In the genomic region with DNA sequence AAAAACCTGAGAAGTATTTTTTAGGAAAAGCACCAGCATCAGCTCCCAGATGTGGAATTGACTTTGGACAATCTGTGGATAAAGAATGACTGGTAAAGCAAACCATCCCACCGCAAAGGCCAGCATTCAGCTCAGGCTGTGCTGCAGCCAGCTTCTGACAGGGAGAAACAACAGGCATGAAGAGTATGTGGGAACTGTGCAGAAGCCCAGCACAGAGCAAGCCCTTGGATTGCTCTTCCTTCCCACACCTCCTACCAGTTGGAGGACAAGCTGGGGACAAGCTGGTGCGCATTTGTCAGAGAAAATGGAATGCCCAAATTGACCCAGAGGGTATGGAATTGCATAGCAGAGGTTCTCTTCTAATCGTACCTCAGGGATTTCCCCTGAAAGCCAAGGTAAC, we compare ENCODE assay signal across 22 cellular contexts.
"Had no signal": no experiment of that assay in that cellular context is flagged by ENCODE, and none has a peak within 500 bp of the region (broad histone marks: within the 10 kb centered on the region; RNA-seq: fewer than 3 reads in every experiment).

No MANE protein-coding gene starts in this region.

- H3K36me3 ChIP-seq: cardiac muscle cell, gastrocnemius medialis, heart right ventricle, lower lobe of right lung, tibial artery, upper lobe of left lung had no signal

- H3K4me1 Mint-ChIP-seq: memory B cell; stimulated activated memory B cell treated with anti-CD40 and anti-IgM and Interleukin-4, amounts not matched to agents 10 μg/mL and 1 μg/mL and 100 μg/mL, for 72 hours had no signal

- H3K4me2 ChIP-seq: smooth muscle cell had no signal

- H3K4me3 Mint-ChIP-seq: memory B cell; naive thymus-derived CD4-positive, alpha-beta T cell; nephron progenitor cell; stimulated activated memory B cell treated with anti-CD40 and anti-IgM and Interleukin-4, amounts not matched to agents 10 μg/mL and 1 μg/mL and 100 μg/mL, for 72 hours; stimulated activated naive CD8-positive, alpha-beta T cell treated with anti-CD3 and anti-CD28 coated beads, Interleukin-15, Interleukin-2, amounts not matched to agents 100 ng/mL and 50 ng/mL, for 24 hours had no signal

- H3K36me3 Mint-ChIP-seq: memory B cell; naive thymus-derived CD4-positive, alpha-beta T cell; stimulated activated memory B cell treated with anti-CD40 and anti-IgM and Interleukin-4, amounts not matched to agents 10 μg/mL and 1 μg/mL and 100 μg/mL, for 72 hours had no signal

- H3K9me3 Mint-ChIP-seq: memory B cell; nephron progenitor cell; stimulated activated memory B cell treated with anti-CD40 and anti-IgM and Interleukin-4, amounts not matched to agents 10 μg/mL and 1 μg/mL and 100 μg/mL, for 72 hours; stimulated activated naive CD8-positive, alpha-beta T cell treated with anti-CD3 and anti-CD28 coated beads, Interleukin-15, Interleukin-2, amounts not matched to agents 100 ng/mL and 50 ng/mL, for 24 hours had no signal

- ATAC-seq: esophagus mucosa; gastrocnemius medialis; left lobe of liver; lower lobe of right lung; naive thymus-derived CD4-positive, alpha-beta T cell; stimulated activated memory B cell treated with anti-CD40 and anti-IgM and Interleukin-4, amounts not matched to agents 10 μg/mL and 1 μg/mL and 100 μg/mL, for 72 hours had no signal

- H3K27me3 Mint-ChIP-seq: stimulated activated naive CD8-positive, alpha-beta T cell treated with anti-CD3 and anti-CD28 coated beads, Interleukin-15, Interleukin-2, amounts not matched to agents 100 ng/mL and 50 ng/mL, for 24 hours had no signal

- H3K4me1 ChIP-seq: gastrocnemius medialis, lower lobe of right lung, psoas muscle had no signal

- H3K9me3 ChIP-seq: gastrocnemius medialis, heart right ventricle, lower lobe of right lung, psoas muscle, tibial artery, upper lobe of left lung had no signal

- DNase-seq: cerebellar nuclear complex; effector CD4-positive, alpha-beta T cell; gastrocnemius medialis; heart right ventricle; hypothalamus; lower lobe of right lung; midbrain; naive thymus-derived CD4-positive, alpha-beta T cell; nephron progenitor cell; psoas muscle; retina; stimulated activated CD4-positive, alpha-beta T cell treated with anti-CD3 and anti-CD28 coated beads, Interleukin-4, amount 100 ng/mL, for 1 hour; stimulated activated CD8-positive, alpha-beta memory T cell treated with anti-CD3 and anti-CD28 coated beads, Interleukin-4, amount 100 ng/mL, for 48 hours; tibial artery; upper lobe of left lung had no signal

- H3K27ac ChIP-seq: cardiac muscle cell, gastrocnemius medialis, heart right ventricle, lower lobe of right lung, psoas muscle, tibial artery, upper lobe of left lung had no signal

- H3K4me3 ChIP-seq: cardiac muscle cell, gastrocnemius medialis, heart right ventricle, lower lobe of right lung, psoas muscle, smooth muscle cell, tibial artery, upper lobe of left lung had no signal

- H3K27ac Mint-ChIP-seq: memory B cell; naive thymus-derived CD4-positive, alpha-beta T cell; nephron progenitor cell; stimulated activated memory B cell treated with anti-CD40 and anti-IgM and Interleukin-4, amounts not matched to agents 10 μg/mL and 1 μg/mL and 100 μg/mL, for 72 hours; stimulated activated naive CD8-positive, alpha-beta T cell treated with anti-CD3 and anti-CD28 coated beads, Interleukin-15, Interleukin-2, amounts not matched to agents 100 ng/mL and 50 ng/mL, for 24 hours had no signal

- H3K27me3 ChIP-seq: cardiac muscle cell, tibial artery, upper lobe of left lung had no signal
